Comparison of ENCODE assay signal across 13 cellular contexts in the genomic region with DNA sequence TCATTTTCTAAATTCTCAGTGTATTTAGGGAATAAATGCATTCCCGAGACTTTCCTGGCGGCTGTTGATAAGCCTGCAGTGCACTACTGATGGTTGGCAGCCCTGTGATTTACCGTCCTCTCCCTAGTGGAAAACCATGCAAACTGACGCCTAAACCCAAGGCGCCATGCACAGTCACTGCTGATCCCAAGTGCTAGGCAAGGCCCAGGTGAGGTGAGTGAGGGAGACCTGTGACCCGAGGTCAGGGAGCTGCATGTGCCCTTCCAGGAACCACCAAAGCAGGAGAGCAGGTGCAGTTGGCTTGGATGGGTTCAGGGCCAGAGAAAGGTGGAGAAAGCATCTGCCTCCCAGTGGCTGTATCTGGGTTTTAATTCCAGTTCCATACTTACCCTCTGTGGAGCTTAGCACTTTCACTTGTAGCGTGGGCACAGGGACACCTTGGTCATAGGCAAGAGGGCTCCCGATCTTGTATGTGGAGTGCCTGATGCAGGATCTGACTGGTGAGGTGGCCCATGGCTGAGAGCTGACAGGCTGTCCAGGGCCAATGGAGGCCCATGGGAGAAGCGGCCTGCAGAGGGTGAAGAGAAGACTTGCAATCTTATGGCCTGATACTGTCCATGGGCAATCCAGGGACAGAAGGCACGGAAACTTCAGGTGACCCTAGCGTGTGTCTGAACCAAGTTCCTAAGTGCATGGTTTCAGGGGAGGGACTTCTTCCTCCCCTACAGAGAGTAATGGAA.
DNase-seq lines count a peak whose midpoint lies in the region; ATAC-seq and TF ChIP-seq lines count a peak whose summit lies in the region.
"Had no signal": no experiment of that assay in that cellular context is flagged by ENCODE, and none has a peak within 500 bp of the region (broad histone marks: within the 10 kb centered on the region; RNA-seq: fewer than 3 reads in every experiment).

No MANE protein-coding gene starts in this region.

- peak overlapping the region; percentile 68 for H3K27ac ChIP-seq in VCaP
- no peak overlapping the region for H3K27ac ChIP-seq in SJCRH30
- H3K27ac ChIP-seq: GM23248, HL-60 had no signal

- no peak for ATAC-seq in GM21723 (IDR thresholded peaks at IDR 0.05; ENCODE audit: unreplicated experiment)

- TF ChIP-seq CTCF in VCaP (conservative IDR thresholded peaks at IDR 0.05), result no peak

- no peaks in the 10 kb centered on the region for H3K36me3 ChIP-seq in SJCRH30

- no peak overlapping the region for H3K4me3 ChIP-seq in SJCRH30
- H3K4me3 ChIP-seq: GM23248 had no signal

- peaks cover 9% of the 10 kb centered on the region; the same call in 1 of the 2 replicates for H3K27me3 ChIP-seq in SJCRH30

- no peaks in the 10 kb centered on the region for H3K9me3 ChIP-seq in SJCRH30 (replicated peaks)

- peak; percentile 51 for DNase-seq in activated effector memory CD4-positive, alpha-beta T cell treated with anti-CD3 and anti-CD28 coated beads, Interleukin-2, amount 50 U/mL, for 16 hours
- DNase-seq in activated effector memory CD4-positive, alpha-beta T cell treated with Interleukin-2 at 50 U/mL for 16 hours, result no peak
- peak; percentile 47 for DNase-seq in mesenteric fat pad (ENCODE audit: low spot score)
- DNase-seq in SJCRH30, result no peak
- no peak for DNase-seq in midbrain (lab: John Stamatoyannopoulos, UW)
- DNase-seq: CD4-positive, alpha-beta memory T cell; GF-D8; KG1; NCI-H1092 had no signal

- peaks cover 2% of the 10 kb centered on the region; the same call in 1 of the 2 replicates for H3K4me1 ChIP-seq in SJCRH30

Comparison
In these comparisons a context has a peak if more than half of its experiments do, and no peak if none do; other contexts are left out.
1. DNase-seq: peak in activated effector memory CD4-positive, alpha-beta T cell treated with anti-CD3 and anti-CD28 coated beads, Interleukin-2, amount 50 U/mL, for 16 hours (single experiment) and mesenteric fat pad (single experiment); none in activated effector memory CD4-positive, alpha-beta T cell treated with Interleukin-2 at 50 U/mL for 16 hours (single experiment), SJCRH30 (0 of 2) and midbrain (single experiment).